In genomic region chr9:105355810-105356209, GRCh38 we compare ENCODE assay signal across 9 cellular contexts.
DNase-seq lines count a peak whose midpoint lies in the region; ATAC-seq, FAIRE-seq and TF ChIP-seq lines count a peak whose summit lies in the region.
"Had no signal": no experiment of that assay in that cellular context is flagged by ENCODE, and none has a peak within 500 bp of the region (broad histone marks: within the 10 kb centered on the region; RNA-seq: fewer than 3 reads in every experiment).

No MANE protein-coding gene starts in this region.

- ATAC-seq in GM18505 (IDR thresholded peaks at IDR 0.05; ENCODE audit: unreplicated experiment) (peak; percentile 69), GM21717 (IDR thresholded peaks at IDR 0.05; ENCODE audit: unreplicated experiment) (peak; percentile 66)

- H3K9me3 ChIP-seq in MG63 = no peaks in the 10 kb centered on the region
- no peaks in the 10 kb centered on the region for H3K9me3 ChIP-seq in kidney (ENCODE audit: control insufficient read depth in 1 of 2, low read length in 2 of 2)

- H3K36me3 ChIP-seq in MG63 = no peaks in the 10 kb centered on the region
- no peaks in the 10 kb centered on the region for H3K36me3 ChIP-seq in kidney (ENCODE audit: control insufficient read depth in 1 of 2, insufficient read depth in 2 of 2, low read length in 2 of 2)

- no peak overlapping the region for H3K9ac ChIP-seq in kidney (ENCODE audit: low read length in 2 of 2)

- no peaks in the 10 kb centered on the region for H3K27me3 ChIP-seq in MG63

- intact Hi-C loops in kidney (cut with DNase I) = no loop called here

- no peak overlapping the region for H3K4me3 ChIP-seq in MG63
- H3K4me3 ChIP-seq in kidney (ENCODE audit: low read length in 2 of 2) = no peak overlapping the region

- no peak overlapping the region for H3K27ac ChIP-seq in kidney (ENCODE audit: low read depth in 2 of 2, low read length in 2 of 2)

- no peaks in the 10 kb centered on the region for H3K4me1 ChIP-seq in kidney (ENCODE audit: control insufficient read depth in 1 of 2, insufficient read depth in 1 of 2, low read depth in 1 of 2, low read length in 2 of 2)

- TF ChIP-seq POLR2A in GM18505 (IDR thresholded peaks at IDR 0.05; ENCODE audit: borderline replicate concordance, extremely low read depth, insufficient read depth, insufficient read length) = no peak

- no peak for TF ChIP-seq CTCF in kidney (IDR thresholded peaks at IDR 0.05; ENCODE audit: borderline replicate concordance, extremely low read depth, insufficient read depth)

- no peak for FAIRE-seq in kidney (lab: Jason Lieb, UNC)

- DNase-seq in M059J (ENCODE audit: low read depth) (peak; percentile 12), germinal center (ENCODE audit: low spot score) (peak; percentile 22), MG63 (no peak), kidney (no peak), NCI-H1436 treated with DMSO at 0.1 percent for 48 hours (lab: John Stamatoyannopoulos, UW) (no peak)
- DNase-seq in stimulated activated CD4-positive, alpha-beta T cell treated with anti-CD3 and anti-CD28 coated beads, Interleukin-4, amount 100 ng/mL, for 1 hour = no peak
- DNase-seq: midbrain had no signal

Comparison
In these comparisons a context has a peak if more than half of its experiments do, and no peak if none do; other contexts are left out.
1. DNase-seq: peak in M059J (single experiment) and germinal center (single experiment); none in MG63 (single experiment), kidney (single experiment), NCI-H1436 treated with DMSO at 0.1 percent for 48 hours (single experiment) and stimulated activated CD4-positive, alpha-beta T cell treated with anti-CD3 and anti-CD28 coated beads, Interleukin-4, amount 100 ng/mL, for 1 hour (single experiment).